ENCODE assay signal across 8 cellular contexts in the genomic region with DNA sequence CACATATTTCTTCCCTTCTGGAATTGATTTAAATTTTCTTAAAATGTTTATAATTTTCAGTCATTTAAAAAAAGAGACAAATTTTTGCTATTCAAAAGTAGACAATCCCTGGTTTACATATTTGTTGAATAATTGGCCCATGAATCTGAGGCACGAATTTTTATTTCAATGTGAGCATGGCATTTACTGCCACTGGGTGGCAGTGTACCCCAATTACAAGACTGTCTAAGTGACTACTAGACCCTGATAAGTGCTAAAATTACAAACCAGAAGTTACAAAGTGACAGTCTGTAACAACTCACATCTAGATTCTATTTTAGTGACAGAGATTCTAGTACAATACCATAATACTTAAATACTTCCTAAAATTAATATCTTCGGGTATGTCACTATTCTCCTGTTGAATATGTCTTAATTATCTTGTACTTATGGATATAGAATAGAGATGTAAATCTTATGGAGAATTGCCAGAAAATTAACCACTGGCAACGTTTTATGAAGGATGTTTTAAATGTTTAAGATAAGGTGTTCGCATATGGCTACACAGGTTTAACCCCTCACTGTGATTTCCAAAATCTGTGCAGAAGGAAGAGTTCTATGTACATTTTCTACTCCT.
DNase-seq lines count a peak whose midpoint lies in the region; FAIRE-seq and TF ChIP-seq lines count a peak whose summit lies in the region.

No MANE protein-coding gene starts in this region.

- H3K4me1 Mint-ChIP-seq in progenitor cell of endocrine pancreas (ENCODE audit: low read depth) = peaks cover 12% of the 10 kb centered on the region

- in situ Hi-C loops in KBM-7 (cut with MboI; ENCODE audit: low pct_unique_long_range_greater_than_20kb, low sequenced_read_pairs) = no loop called here

- H3K4me3 ChIP-seq in GM12875 (ENCODE audit: low read depth, low read length) = no peak overlapping the region

- peak; percentile 54 for DNase-seq in AG08396 (ENCODE audit: low spot score)
- peak; percentile 44 for DNase-seq in KBM-7
- DNase-seq in foreskin melanocyte = peak; percentile 12
- DNase-seq in progenitor cell of endocrine pancreas (ENCODE audit: low spot score, unreplicated experiment) = no peak
- no peak for DNase-seq in posterior vena cava (ENCODE audit: low spot score)
- DNase-seq in NK-92 treated with Interleukin-12 subunit alpha and Interleukin-12 subunit beta, amount 100 ng/mL, for 24 hours (lab: John Stamatoyannopoulos, UW) = no peak

- intact Hi-C loops in posterior vena cava (cut with DNase I) = loop anchor here in 1 of 2 donors (5.0 to 10.0 kb wide), 3 partner anchors 308 to 478 kb away; a partner anchor contains a TSS

- no peaks in the 10 kb centered on the region for H3K9me3 Mint-ChIP-seq in progenitor cell of endocrine pancreas (ENCODE audit: low read depth)

- no peak overlapping the region for H3K27ac Mint-ChIP-seq in progenitor cell of endocrine pancreas

- H3K4me3 Mint-ChIP-seq in progenitor cell of endocrine pancreas (ENCODE audit: low read depth) = no peak overlapping the region

- no peaks in the 10 kb centered on the region for H3K36me3 Mint-ChIP-seq in progenitor cell of endocrine pancreas (ENCODE audit: insufficient read depth)

- TF ChIP-seq CTCF in GM12875 (IDR thresholded peaks at IDR 0.05; ENCODE audit: borderline replicate concordance, insufficient read depth, low read depth, low read length) (peak; percentile 52), progenitor cell of endocrine pancreas (IDR thresholded peaks at IDR 0.05; ENCODE audit: unreplicated experiment) (peak; percentile 92)

- FAIRE-seq in TTC549 (lab: Jason Lieb, UNC) = peak; percentile 43

- H3K27me3 Mint-ChIP-seq in progenitor cell of endocrine pancreas = peaks cover 24% of the 10 kb centered on the region

Comparison
In these comparisons a context has a peak if more than half of its experiments do, and no peak if none do; other contexts are left out.
1. DNase-seq: peak in AG08396 (single experiment), KBM-7 (single experiment) and foreskin melanocyte (single experiment); none in progenitor cell of endocrine pancreas (single experiment), posterior vena cava (single experiment) and NK-92 treated with Interleukin-12 subunit alpha and Interleukin-12 subunit beta, amount 100 ng/mL, for 24 hours (single experiment).